Comparison of ENCODE assay signal across 28 cellular contexts in genomic region chr6:167863897-167864296, GRCh38.
"Had no signal": no experiment of that assay in that cellular context is flagged by ENCODE, and none has a peak within 500 bp of the region (broad histone marks: within the 10 kb centered on the region; RNA-seq: fewer than 3 reads in every experiment).

No MANE protein-coding gene starts in this region.

- ATAC-seq: heart right ventricle; left ventricle myocardium superior; lower lobe of right lung; naive thymus-derived CD8-positive, alpha-beta T cell; sciatic nerve; stimulated activated naive B cell treated with anti-CD40 and anti-IgM and Interleukin-4, amounts not matched to agents 10 μg/mL and 1 μg/mL and 100 μg/mL, for 72 hours; stimulated activated naive CD8-positive, alpha-beta T cell treated with anti-CD3 and anti-CD28 coated beads, Interleukin-15, Interleukin-2, amounts not matched to agents 100 U/mL and 50 U/mL, for 24 hours; upper lobe of right lung had no signal

- DNase-seq: heart right ventricle; islet precursor cell; left ventricle myocardium superior; lower lobe of right lung; mammary epithelial cell; mesenchymal stem cell; naive thymus-derived CD8-positive, alpha-beta T cell; occipital lobe; stimulated activated CD4-positive, alpha-beta T cell treated with anti-CD3 and anti-CD28 coated beads, Interleukin-12 subunit alpha, Interleukin-12 subunit beta, amount 100 ng/mL, for 4 hours; stimulated activated CD4-positive, alpha-beta T cell treated with anti-CD3 and anti-CD28 coated beads, Interleukin-15, amount 100 ng/mL, for 24 hours; stimulated activated CD4-positive, alpha-beta T cell treated with anti-CD3 and anti-CD28 coated beads, Interleukin-2, amount 100 ng/mL, for 24 hours; stimulated activated CD4-positive, alpha-beta T cell treated with anti-CD3 and anti-CD28 coated beads, Interleukin-4, amount 100 ng/mL, for 1 hour; stimulated activated naive B cell treated with anti-CD40 and anti-IgM and Interleukin-4, amounts not matched to agents 10 μg/mL and 1 μg/mL and 100 μg/mL, for 72 hours; stimulated activated naive CD8-positive, alpha-beta T cell treated with anti-CD3 and anti-CD28 coated beads, Interleukin-15, Interleukin-2, amounts not matched to agents 100 U/mL and 50 U/mL, for 24 hours; stomach; testis; thyroid gland; transverse colon; upper lobe of right lung had no signal

- H3K4me3 ChIP-seq: heart right ventricle, hepatocyte, lower lobe of right lung, neural progenitor cell, right atrium auricular region, skin epidermis, stomach, testis, thyroid gland, transverse colon, upper lobe of right lung had no signal

- FAIRE-seq: urothelium cell line had no signal

- H3K27me3 ChIP-seq: heart right ventricle, hepatocyte, neural progenitor cell, right atrium auricular region, stomach, testis, thyroid gland, transverse colon, upper lobe of right lung had no signal

- H3K9me3 Mint-ChIP-seq: nephron; neural progenitor cell; stimulated activated naive B cell treated with anti-CD40 and anti-IgM and Interleukin-4, amounts not matched to agents 10 μg/mL and 1 μg/mL and 100 μg/mL, for 72 hours had no signal

- H3K4me3 Mint-ChIP-seq: naive thymus-derived CD8-positive, alpha-beta T cell; nephron; neural progenitor cell; stimulated activated naive B cell treated with anti-CD40 and anti-IgM and Interleukin-4, amounts not matched to agents 10 μg/mL and 1 μg/mL and 100 μg/mL, for 72 hours had no signal

- H3K27ac Mint-ChIP-seq: naive thymus-derived CD8-positive, alpha-beta T cell; nephron; neural progenitor cell; stimulated activated naive B cell treated with anti-CD40 and anti-IgM and Interleukin-4, amounts not matched to agents 10 μg/mL and 1 μg/mL and 100 μg/mL, for 72 hours had no signal

- H3K27ac ChIP-seq: heart right ventricle, hepatocyte, lower lobe of right lung, neural progenitor cell, neutrophil, parathyroid adenoma, right atrium auricular region, skin epidermis, stomach, testis, thyroid gland, transverse colon, upper lobe of right lung had no signal

- H3K4me1 Mint-ChIP-seq: naive thymus-derived CD8-positive, alpha-beta T cell; stimulated activated naive B cell treated with anti-CD40 and anti-IgM and Interleukin-4, amounts not matched to agents 10 μg/mL and 1 μg/mL and 100 μg/mL, for 72 hours had no signal

- H3K9me3 ChIP-seq: heart right ventricle, lower lobe of right lung, neutrophil, right atrium auricular region, stomach, testis, thyroid gland, transverse colon, upper lobe of right lung had no signal

- H3K36me3 Mint-ChIP-seq: naive thymus-derived CD8-positive, alpha-beta T cell had no signal

- H3K4me2 ChIP-seq: hepatocyte, neural progenitor cell had no signal

- H2AFZ ChIP-seq: hepatocyte, neural progenitor cell, parathyroid adenoma had no signal

- H3K9ac ChIP-seq: neural progenitor cell, parathyroid adenoma had no signal

- H3K4me1 ChIP-seq: parathyroid adenoma had no signal

- H3K36me3 ChIP-seq: neutrophil, thyroid gland, transverse colon had no signal
